In the genomic region with DNA sequence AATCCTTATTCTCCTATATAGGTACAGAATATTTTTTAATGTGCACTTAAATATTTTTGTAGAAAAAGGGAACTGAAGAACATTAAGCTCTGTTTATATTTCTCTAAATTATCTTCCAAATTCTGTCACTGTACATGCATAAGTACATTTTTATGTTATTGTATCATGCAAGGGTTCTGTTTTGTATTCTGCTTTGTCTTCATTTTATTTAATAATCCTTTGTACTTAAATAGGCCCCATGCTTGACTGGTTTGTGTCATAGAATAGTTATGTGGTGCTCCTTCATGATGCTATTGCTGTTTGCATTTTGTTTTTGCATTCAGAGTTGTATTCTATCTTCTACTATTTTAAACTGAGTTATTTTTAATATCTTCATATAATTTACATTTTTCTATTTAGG, we compare ENCODE assay signal across 21 cellular contexts.
DNase-seq lines count a peak whose midpoint lies in the region; ATAC-seq lines count a peak whose summit lies in the region.
"Had no signal": no experiment of that assay in that cellular context is flagged by ENCODE, and none has a peak within 500 bp of the region (broad histone marks: within the 10 kb centered on the region; RNA-seq: fewer than 3 reads in every experiment).

No MANE protein-coding gene starts in this region.

- H3K36me3 ChIP-seq in adipocyte (ENCODE audit: control insufficient read depth, insufficient read depth, low read length, severe bottlenecking), result no peaks in the 10 kb centered on the region
- no peaks in the 10 kb centered on the region for H3K36me3 ChIP-seq in mesenchymal stem cell (ENCODE audit: control insufficient read depth in 1 of 2, insufficient read depth in 2 of 2, low read depth in 1 of 2, low read length in 2 of 2)
- H3K36me3 ChIP-seq: BE2C, SJCRH30 had no signal

- peak; percentile 52 for DNase-seq in EH (ENCODE audit: low read depth)
- peak; percentile 53 for DNase-seq in adipocyte (ENCODE audit: low read depth)
- no peak for DNase-seq in epithelial cell of prostate (ENCODE audit: low read depth, low spot score)
- peak; percentile 17 for DNase-seq in mesenchymal stem cell
- no peak for DNase-seq in activated CD8-positive, alpha-beta memory T cell treated with anti-CD3 and anti-CD28 coated beads, Interleukin-2, amount 50 U/mL, for 48 hours
- DNase-seq in midbrain (lab: John Stamatoyannopoulos, UW), result no peak
- no peak for DNase-seq in CD1c-positive myeloid dendritic cell (ENCODE audit: extremely low spot score)
- DNase-seq: 8988T; BE2C; Caco-2; CD4-positive, alpha-beta T cell; GDM1; GOT3; KG1; NCI-H1417; NCI-H1930; NCI-H345; NCI-H526; SJCRH30 had no signal

- H4K8ac ChIP-seq in mesenchymal stem cell (ENCODE audit: low read length), result no peak overlapping the region

- no peaks in the 10 kb centered on the region for H3K27me3 ChIP-seq in adipocyte (replicated peaks; ENCODE audit: control insufficient read depth, insufficient read depth, low read length)
- no peaks in the 10 kb centered on the region for H3K27me3 ChIP-seq in mesenchymal stem cell (ENCODE audit: control insufficient read depth in 1 of 2, insufficient read depth in 1 of 2, low read length in 2 of 2)
- H3K27me3 ChIP-seq: BE2C, SJCRH30 had no signal

- H3K4me3 ChIP-seq in adipocyte (ENCODE audit: low read length) (no peak overlapping the region), mesenchymal stem cell (ENCODE audit: insufficient read depth in 1 of 2, low read depth in 1 of 2, low read length in 2 of 2) (no peak overlapping the region)
- H3K4me3 ChIP-seq: SJCRH30 had no signal

- no peak overlapping the region for H4K91ac ChIP-seq in mesenchymal stem cell (ENCODE audit: low read length)

- no peak overlapping the region for H3K14ac ChIP-seq in mesenchymal stem cell (ENCODE audit: low read length in 2 of 2)

- H3K9ac ChIP-seq in adipocyte (ENCODE audit: low read length) (no peak overlapping the region), mesenchymal stem cell (ENCODE audit: low read length) (no peak overlapping the region)

- H3K27ac ChIP-seq in epithelial cell of prostate (peak overlapping the region; percentile 94), mesenchymal stem cell (ENCODE audit: low read length, poor library complexity, severe bottlenecking) (no peak overlapping the region)
- H3K27ac ChIP-seq: SJCRH30 had no signal

- no peak overlapping the region for H3K4ac ChIP-seq in mesenchymal stem cell (ENCODE audit: low read depth in 1 of 2, low read length in 2 of 2)

- H3K4me1 ChIP-seq in adipocyte (ENCODE audit: control insufficient read depth, insufficient read depth, low read length), result no peaks in the 10 kb centered on the region
- H3K4me1 ChIP-seq in mesenchymal stem cell (ENCODE audit: control insufficient read depth, insufficient read depth, low read depth, low read length), result peaks cover 8% of the 10 kb centered on the region
- H3K4me1 ChIP-seq: Caco-2, SJCRH30 had no signal

- no peak overlapping the region for H3K18ac ChIP-seq in mesenchymal stem cell (ENCODE audit: low read depth in 1 of 2, low read length in 2 of 2)

- H2AFZ ChIP-seq in mesenchymal stem cell (ENCODE audit: low read depth, low read length), result no peak overlapping the region

- H2AK5ac ChIP-seq in mesenchymal stem cell (ENCODE audit: low read length, severe bottlenecking), result no peak overlapping the region

- H3K4me2 ChIP-seq in mesenchymal stem cell (ENCODE audit: low read length, poor library complexity, severe bottlenecking), result no peak overlapping the region

- ATAC-seq in HG03280 (IDR thresholded peaks at IDR 0.05; ENCODE audit: unreplicated experiment), result no peak
- ATAC-seq: HepG2 had no signal

- H3K23ac ChIP-seq in mesenchymal stem cell (ENCODE audit: low read length in 2 of 2), result no peak overlapping the region

- H3K79me1 ChIP-seq in mesenchymal stem cell (replicated peaks; ENCODE audit: low read length, poor library complexity, severe bottlenecking), result no peaks in the 10 kb centered on the region

- no peak overlapping the region for H2BK15ac ChIP-seq in mesenchymal stem cell (ENCODE audit: low read depth, poor library complexity, severe bottlenecking)

- no peak overlapping the region for H2BK5ac ChIP-seq in mesenchymal stem cell (ENCODE audit: low read depth, low read length, poor library complexity, severe bottlenecking)

- no peak overlapping the region for H2BK120ac ChIP-seq in mesenchymal stem cell (ENCODE audit: low read depth, low read length)

- H2BK12ac ChIP-seq in mesenchymal stem cell (ENCODE audit: low read length in 2 of 2), result no peak overlapping the region

- peaks cover 14% of the 10 kb centered on the region for H3K9me3 ChIP-seq in adipocyte (ENCODE audit: control insufficient read depth, low read length)
- peaks cover 17% of the 10 kb centered on the region for H3K9me3 ChIP-seq in mesenchymal stem cell (ENCODE audit: control insufficient read depth, low read length)
- H3K9me3 ChIP-seq: BE2C, Caco-2, SJCRH30 had no signal

Comparison
In these comparisons a context has a peak if more than half of its experiments do, and no peak if none do; other contexts are left out.
1. DNase-seq: peak in EH (single experiment), adipocyte (single experiment) and mesenchymal stem cell (single experiment); none in epithelial cell of prostate (single experiment), activated CD8-positive, alpha-beta memory T cell treated with anti-CD3 and anti-CD28 coated beads, Interleukin-2, amount 50 U/mL, for 48 hours (single experiment), midbrain (single experiment) and CD1c-positive myeloid dendritic cell (single experiment).